Comparison of ENCODE assay signal across 10 cellular contexts in genomic region chr11:79244175-79244804, GRCh38.
A peak's percentile ranks its signal among the peaks of the same experiment; 100 is the strongest.
DNase-seq lines count a peak whose midpoint lies in the region; ATAC-seq lines count a peak whose summit lies in the region.
"Had no signal": no experiment of that assay in that cellular context is flagged by ENCODE, and none has a peak within 500 bp of the region (broad histone marks: within the 10 kb centered on the region; RNA-seq: fewer than 3 reads in every experiment).

No MANE protein-coding gene starts in this region.

- H3K36me3 ChIP-seq in stomach smooth muscle (ENCODE audit: control insufficient read depth in 2 of 2, insufficient read depth in 2 of 2, low read length in 2 of 2): no peaks in the 10 kb centered on the region

- ATAC-seq in HG03565 (IDR thresholded peaks at IDR 0.05; ENCODE audit: unreplicated experiment): no peak
- ATAC-seq: activated T-cell treated with anti-CD3 and anti-CD28 coated beads, Interleukin-2, amount 50 U/mL, for 4 hours had no signal

- H3K9ac ChIP-seq in stomach smooth muscle (ENCODE audit: low read length in 2 of 2): no peak overlapping the region

- no peaks in the 10 kb centered on the region for H3K9me3 ChIP-seq in stomach smooth muscle (ENCODE audit: control insufficient read depth in 2 of 2, low read length in 2 of 2)

- DNase-seq in HS-27A (ENCODE audit: low read depth) (peak; percentile 1), brain pericyte (ENCODE audit: low read depth, low spot score) (peak; percentile 67), hepatic stellate cell (ENCODE audit: low spot score) (peak; percentile 77), dermis blood vessel endothelial cell (no peak), NOMO-1 treated with DMSO at 0.1 percent for 48 hours (lab: John Stamatoyannopoulos, UW; ENCODE audit: unreplicated experiment) (no peak)
- DNase-seq in activated CD4-positive, alpha-beta T cell treated with anti-CD3 and anti-CD28 coated beads, Interleukin-2, amount 50 U/mL, for 48 hours: no peak
- DNase-seq: activated T-cell treated with anti-CD3 and anti-CD28 coated beads, Interleukin-2, amount 50 U/mL, for 4 hours; glutamatergic neuron had no signal

- H3K4me3 ChIP-seq in stomach smooth muscle (ENCODE audit: low read length in 2 of 2): no peak overlapping the region

- H3K27me3 ChIP-seq in stomach smooth muscle (ENCODE audit: control insufficient read depth in 1 of 2, insufficient read depth in 2 of 2, low read length in 2 of 2): no peaks in the 10 kb centered on the region

- no peaks in the 10 kb centered on the region for H3K4me1 ChIP-seq in stomach smooth muscle (ENCODE audit: control insufficient read depth, insufficient read depth, low read length)

- H3K27ac ChIP-seq in stomach smooth muscle (ENCODE audit: low read length): peak overlapping the region; percentile 6

Comparison
In these comparisons a context has a peak if more than half of its experiments do, and no peak if none do; other contexts are left out.
1. DNase-seq: peak in HS-27A (single experiment), brain pericyte (single experiment) and hepatic stellate cell (single experiment); none in activated CD4-positive, alpha-beta T cell treated with anti-CD3 and anti-CD28 coated beads, Interleukin-2, amount 50 U/mL, for 48 hours (0 of 2), dermis blood vessel endothelial cell (single experiment) and NOMO-1 treated with DMSO at 0.1 percent for 48 hours (single experiment).